In the genomic region with DNA sequence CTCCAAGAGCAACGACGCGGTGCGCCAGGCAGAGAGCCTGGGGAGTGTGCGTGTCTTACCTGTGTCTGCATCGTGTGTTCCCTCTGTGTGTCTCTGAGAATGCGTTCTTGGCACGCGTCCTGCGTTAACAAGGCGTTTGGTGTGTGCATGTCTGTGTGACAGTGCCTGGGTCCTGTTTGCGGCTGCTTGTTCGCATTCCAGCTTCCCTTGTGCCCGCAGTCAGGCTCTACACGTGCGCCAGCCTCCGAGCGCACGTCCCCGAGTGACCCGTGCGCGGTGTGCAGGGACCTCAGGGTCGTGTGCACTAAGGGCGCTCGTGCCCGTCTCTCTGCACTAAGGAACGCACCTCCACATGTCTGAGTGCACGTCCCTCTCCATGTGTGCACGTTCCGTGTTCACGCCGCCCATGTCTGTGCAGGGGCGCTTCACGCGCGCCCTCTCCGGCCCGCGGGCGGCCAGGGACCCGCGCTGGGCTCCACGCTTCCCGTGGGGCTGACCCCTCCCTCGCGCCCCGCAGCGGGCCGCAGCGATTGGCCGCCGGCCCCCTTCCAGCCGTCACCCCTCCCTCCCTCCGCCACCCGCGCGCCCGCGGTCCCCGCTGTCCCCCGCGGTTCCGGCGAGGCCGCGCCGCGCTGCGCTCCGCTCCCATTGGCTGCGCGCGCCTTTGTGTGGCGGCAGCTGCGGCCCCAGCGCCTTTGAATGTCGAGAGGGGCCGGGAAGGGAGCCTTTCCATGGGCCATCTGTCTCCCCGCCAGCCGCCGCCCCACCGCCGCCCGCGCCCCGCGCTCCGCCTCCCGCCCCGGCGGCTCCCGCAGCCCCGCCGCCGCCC, we compare ENCODE assay signal across 8 cellular contexts.
DNase-seq lines count a peak whose midpoint lies in the region; ATAC-seq and TF ChIP-seq lines count a peak whose summit lies in the region.

No MANE protein-coding gene starts in this region.

- in situ Hi-C loops in gastrocnemius medialis (cut with MboI; ENCODE audit: low sequenced_read_pairs in 4 of 4) = no loop called here

- ATAC-seq in gastrocnemius medialis (peak; percentile 47 to 49), GM19023 (IDR thresholded peaks at IDR 0.05; ENCODE audit: unreplicated experiment) (no peak), GM18867 (IDR thresholded peaks at IDR 0.05; ENCODE audit: unreplicated experiment) (no peak)

- H3K36me3 ChIP-seq in iPS DF 6.9 (ENCODE audit: control insufficient read depth, insufficient read depth, low read length) (no peaks in the 10 kb centered on the region), gastrocnemius medialis (no peaks in the 10 kb centered on the region)

- H3K4me1 ChIP-seq in iPS DF 6.9 (ENCODE audit: control insufficient read depth, insufficient read depth, low read length) (peaks cover 4% of the 10 kb centered on the region; the same call in 1 of the 2 replicates), gastrocnemius medialis (peaks cover 0 to 4% of the 10 kb centered on the region in 2 donors)

- no CpG with 5 or more reads among the region's 96 CpGs for WGBS in iPS DF 6.9 (ENCODE audit: insufficient coverage, insufficient read length)

- DNase-seq in NCI-H524 (lab: John Stamatoyannopoulos, UW) = peak; percentile 72 to 82
- no peak for DNase-seq in NCI-H524 treated with DMSO at 0.1 percent for 48 hours (lab: John Stamatoyannopoulos, UW)
- DNase-seq in NCI-H345 treated with DMSO at 0.1 percent for 48 hours (lab: John Stamatoyannopoulos, UW; ENCODE audit: unreplicated experiment) = peak; percentile 31
- DNase-seq in anterior cingulate cortex (lab: John Stamatoyannopoulos, UW) = peak in 49 of 58 donors; percentile 4 to 80 (median 42)
- no peak for DNase-seq in iPS DF 6.9 (ENCODE audit: low read depth, low spot score)
- no peak for DNase-seq in gastrocnemius medialis

- intact Hi-C loops in gastrocnemius medialis (cut with DNase I; ENCODE audit: low total_unique reads) = loop anchor here (5.0 kb wide), 2 partner anchors 79 to 1201 kb away; no protein-coding TSS in a partner anchor

- H3K9me3 ChIP-seq in iPS DF 6.9 (ENCODE audit: control insufficient read depth, insufficient read depth, low read length) = no peaks in the 10 kb centered on the region
- no peaks in the 10 kb centered on the region for H3K9me3 ChIP-seq in gastrocnemius medialis

- no peak for TF ChIP-seq POLR2A in gastrocnemius medialis (IDR thresholded peaks at IDR 0.05)

- H3K27me3 ChIP-seq in iPS DF 6.9 (ENCODE audit: control insufficient read depth, insufficient read depth, low read length) (peaks cover 7% of the 10 kb centered on the region; the same call in 1 of the 2 replicates), gastrocnemius medialis (no peaks in the 10 kb centered on the region)

- TF ChIP-seq CTCF in gastrocnemius medialis (IDR thresholded peaks at IDR 0.05 in 4 of 5, conservative IDR thresholded peaks at IDR 0.05 in 1 of 5) = no peak

- H3K4me3 ChIP-seq in iPS DF 6.9 (ENCODE audit: low read length) = peak overlapping the region; percentile 66; the same call in 1 of the 2 replicates
- peak overlapping the region; percentile 50 to 55 (median 54) for H3K4me3 ChIP-seq in gastrocnemius medialis

- no peak overlapping the region for H3K27ac ChIP-seq in iPS DF 6.9 (ENCODE audit: low read length)
- H3K27ac ChIP-seq in gastrocnemius medialis = no peak overlapping the region

Comparison
In these comparisons a context has a peak if more than half of its experiments do, and no peak if none do; other contexts are left out.
1. DNase-seq: peak in NCI-H524 (2 of 2), NCI-H345 treated with DMSO at 0.1 percent for 48 hours (single experiment) and anterior cingulate cortex (49 of 58); none in NCI-H524 treated with DMSO at 0.1 percent for 48 hours (single experiment), iPS DF 6.9 (single experiment) and gastrocnemius medialis (0 of 2).
2. ATAC-seq: peak in gastrocnemius medialis (2 of 2); none in GM19023 (single experiment) and GM18867 (single experiment).